In the genomic region with DNA sequence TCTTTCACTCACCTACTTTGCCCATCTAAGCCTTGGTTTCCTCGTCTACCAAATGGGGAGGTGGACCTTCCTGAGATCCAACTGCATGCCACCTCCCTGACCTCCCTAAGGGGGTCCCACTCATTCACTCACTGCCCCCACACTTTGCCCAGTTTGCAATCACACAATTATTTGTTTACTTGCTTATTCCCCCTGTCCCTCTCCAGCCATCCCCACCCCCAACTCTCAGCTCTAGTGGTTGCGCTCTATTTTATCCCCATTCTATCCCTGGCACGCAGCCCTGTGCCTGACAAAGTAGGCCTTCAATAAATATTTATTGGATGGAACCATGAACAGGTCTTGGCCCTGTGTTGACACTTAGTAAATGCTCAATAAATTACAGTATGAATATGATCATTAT, we compare ENCODE assay signal across 7 cellular contexts.
"Had no signal": no experiment of that assay in that cellular context is flagged by ENCODE, and none has a peak within 500 bp of the region (broad histone marks: within the 10 kb centered on the region; RNA-seq: fewer than 3 reads in every experiment).

No MANE protein-coding gene starts in this region.

- H3K27ac Mint-ChIP-seq: GM23338, H9, HFFc6 had no signal

- H3K9me3 Mint-ChIP-seq: GM23338, H9, HFFc6 had no signal

- H3K4me1 Mint-ChIP-seq: GM23338 had no signal

- DNase-seq: GM23248, GOT3, H7, H9, HCEC 1CT, HFFc6 had no signal

- H3K4me3 Mint-ChIP-seq: GM23338, H9, HFFc6 had no signal
